ENCODE assay signal across 25 cellular contexts in the genomic region with DNA sequence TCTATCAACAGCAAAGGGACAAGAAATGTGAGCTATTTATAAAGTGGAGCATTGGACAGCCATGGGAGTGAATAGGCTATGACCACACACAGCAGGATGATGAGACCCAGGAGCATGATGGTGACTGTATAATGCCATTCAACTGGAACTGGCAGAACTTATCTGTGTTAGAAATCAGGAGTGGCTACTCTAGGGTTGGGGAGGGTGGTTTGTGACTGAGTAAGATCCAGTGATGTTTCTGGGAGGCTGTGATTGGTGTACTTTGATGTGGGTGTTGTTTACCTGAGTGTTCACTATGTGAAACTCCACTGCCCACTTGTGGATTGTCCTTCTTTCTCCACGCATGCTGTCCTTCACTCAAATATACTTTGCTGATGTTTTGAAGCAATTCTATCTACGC.
"Had no signal": no experiment of that assay in that cellular context is flagged by ENCODE, and none has a peak within 500 bp of the region (broad histone marks: within the 10 kb centered on the region; RNA-seq: fewer than 3 reads in every experiment).

No MANE protein-coding gene starts in this region.

- H3K36me3 Mint-ChIP-seq: natural killer cell treated with Interleukin-12 subunit alpha and Interleukin-12 subunit beta and Interleukin-15 and Interleukin-18, amount 100 ng/mL, for 72 hours had no signal

- ATAC-seq: activated CD8-positive, alpha-beta T cell treated with anti-CD3 and anti-CD28 coated beads, Interleukin-2, amount 10 ng/mL, durations not matched to agents 7 days and 5 days; heart left ventricle; left lobe of liver; natural killer cell treated with Interleukin-12 subunit alpha and Interleukin-12 subunit beta and Interleukin-15 and Interleukin-18, amount 100 ng/mL, for 72 hours; stimulated activated effector memory CD8-positive, alpha-beta T cell treated with anti-CD3 and anti-CD28 coated beads, Interleukin-12 subunit alpha, Interleukin-12 subunit beta, amount 100 ng/mL, for 72 hours; stimulated activated naive CD8-positive, alpha-beta T cell treated with anti-CD3 and anti-CD28 coated beads, Interleukin-15, amount 100 ng/mL, for 72 hours; T-cell had no signal

- H3K27ac ChIP-seq: adrenal gland, ascending aorta, brain microvascular endothelial cell, heart left ventricle, prostate gland, right atrium auricular region, tibial artery had no signal

- H3K36me3 ChIP-seq: adrenal gland, ascending aorta, brain microvascular endothelial cell, heart left ventricle, prostate gland, right atrium auricular region, tibial artery had no signal

- DNase-seq: activated CD4-positive, alpha-beta T cell treated with anti-CD3 and anti-CD28 coated beads for 1 hour; activated CD4-positive, alpha-beta T cell treated with anti-CD3 and anti-CD28 coated beads, Interleukin-2, amount 50 U/mL, for 1 hour; activated CD8-positive, alpha-beta T cell treated with anti-CD3 and anti-CD28 coated beads, Interleukin-2, amount 10 ng/mL, durations not matched to agents 7 days and 5 days; activated gamma-delta T cell treated with Interleukin-2 at 50 U/mL for 16 hours; adrenal gland; brain microvascular endothelial cell; central memory CD4-positive, alpha-beta T cell; effector memory CD4-positive, alpha-beta T cell; heart left ventricle; islet precursor cell; stimulated activated CD4-positive, alpha-beta T cell treated with anti-CD3 and anti-CD28 coated beads, Interleukin-12 subunit alpha, Interleukin-12 subunit beta, amount 100 ng/mL, for 4 hours; stimulated activated naive CD8-positive, alpha-beta T cell treated with anti-CD3 and anti-CD28 coated beads, Interleukin-15, amount 100 ng/mL, for 72 hours; T-cell; tibial artery had no signal

- H3K27me3 ChIP-seq: adrenal gland, ascending aorta, right atrium auricular region had no signal

- H3K9me3 Mint-ChIP-seq: natural killer cell treated with Interleukin-12 subunit alpha and Interleukin-12 subunit beta and Interleukin-15 and Interleukin-18, amount 100 ng/mL, for 72 hours had no signal

- H3K4me1 ChIP-seq: adrenal gland, prostate gland, right atrium auricular region had no signal

- H3K27ac Mint-ChIP-seq: activated CD8-positive, alpha-beta T cell treated with anti-CD3 and anti-CD28 coated beads, Interleukin-2, amount 10 ng/mL, durations not matched to agents 7 days and 5 days; activated naive CD8-positive, alpha-beta T cell; activated T-helper 1 cell treated with anti-CD3 and anti-CD28 coated beads, Interleukin-12 subunit alpha, Interleukin-12 subunit beta, Interleukin-2, Interleukin-4 antibody, amounts not matched to agents 30 ng/mL and 10 ng/mL and 1 ng/mL, durations not matched to agents 14 hours and 24 hours and 36 hours; natural killer cell treated with Interleukin-12 subunit alpha and Interleukin-12 subunit beta and Interleukin-15 and Interleukin-18, amount 100 ng/mL, for 72 hours; stimulated activated effector memory CD8-positive, alpha-beta T cell treated with anti-CD3 and anti-CD28 coated beads, Interleukin-12 subunit alpha, Interleukin-12 subunit beta, amount 100 ng/mL, for 72 hours; stimulated activated naive CD8-positive, alpha-beta T cell treated with anti-CD3 and anti-CD28 coated beads, Interleukin-15, amount 100 ng/mL, for 72 hours; T-cell had no signal

- FAIRE-seq: colon, TTC549 had no signal

- H3K4me3 ChIP-seq: adrenal gland, ascending aorta, heart left ventricle, lung, prostate gland, right atrium auricular region, tibial artery had no signal

- H3K4me3 Mint-ChIP-seq: activated CD8-positive, alpha-beta T cell treated with anti-CD3 and anti-CD28 coated beads, Interleukin-2, amount 10 ng/mL, durations not matched to agents 7 days and 5 days; activated naive CD8-positive, alpha-beta T cell; activated T-helper 1 cell treated with anti-CD3 and anti-CD28 coated beads, Interleukin-12 subunit alpha, Interleukin-12 subunit beta, Interleukin-2, Interleukin-4 antibody, amounts not matched to agents 30 ng/mL and 10 ng/mL and 1 ng/mL, durations not matched to agents 14 hours and 24 hours and 36 hours; natural killer cell treated with Interleukin-12 subunit alpha and Interleukin-12 subunit beta and Interleukin-15 and Interleukin-18, amount 100 ng/mL, for 72 hours; stimulated activated effector memory CD8-positive, alpha-beta T cell treated with anti-CD3 and anti-CD28 coated beads, Interleukin-12 subunit alpha, Interleukin-12 subunit beta, amount 100 ng/mL, for 72 hours; stimulated activated naive CD8-positive, alpha-beta T cell treated with anti-CD3 and anti-CD28 coated beads, Interleukin-15, amount 100 ng/mL, for 72 hours; T-cell had no signal

- H3K9me3 ChIP-seq: adrenal gland, prostate gland had no signal
